Comparison of ENCODE assay signal across 9 cellular contexts in the genomic region with DNA sequence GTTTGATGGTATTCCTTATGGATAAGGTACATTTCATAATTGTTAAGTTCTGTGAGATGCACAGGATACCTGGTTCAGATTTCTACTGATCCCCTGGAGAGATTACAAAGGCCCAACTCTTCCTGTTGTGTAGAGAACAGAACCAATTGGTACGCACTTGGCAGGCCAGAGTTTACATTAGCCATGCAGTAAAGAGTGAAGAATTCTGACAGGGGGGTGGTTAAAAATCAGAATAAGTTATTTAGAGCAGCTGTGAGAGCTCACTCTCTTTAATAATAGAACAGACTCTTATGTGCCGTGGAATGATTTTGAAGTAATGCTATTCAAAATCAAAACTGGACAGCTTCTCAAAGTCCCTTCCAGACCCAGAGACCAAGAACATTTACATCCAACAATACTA. TPM values are rescaled to one million over a fixed set of nuclear protein-coding genes. Genes with fewer than 3 reads are reported as not detected.
A peak's percentile ranks its signal among the peaks of the same experiment; 100 is the strongest.
DNase-seq lines count a peak whose midpoint lies in the region; FAIRE-seq and TF ChIP-seq lines count a peak whose summit lies in the region.
"Had no signal": no experiment of that assay in that cellular context is flagged by ENCODE, and none has a peak within 500 bp of the region (broad histone marks: within the 10 kb centered on the region; RNA-seq: fewer than 3 reads in every experiment).

No MANE protein-coding gene starts in this region.

- CTCF ChIA-PET in GM10248 (lab: Yijun Ruan, JAX): interaction anchor here (1.0 to 2.5 kb wide), 3 partner anchors 11 to 66 kb away, joined by 3 to 6 read pairs (median 4); no protein-coding TSS in a partner anchor

- no peak for FAIRE-seq in GM12891 (lab: Jason Lieb, UNC)

- H3K9me3 ChIP-seq in DOHH2 (ENCODE audit: control insufficient read depth, insufficient read depth, low read length) (no peaks in the 10 kb centered on the region), Loucy (ENCODE audit: insufficient read depth, low read depth, low read length) (no peaks in the 10 kb centered on the region), smooth muscle cell (replicated peaks; ENCODE audit: low read depth) (no peaks in the 10 kb centered on the region)

- peak overlapping the region; percentile 68 for H3K27ac ChIP-seq in DOHH2 (ENCODE audit: low read depth, low read length)
- H3K27ac ChIP-seq in smooth muscle cell (ENCODE audit: low read depth): no peak overlapping the region

- H3K27me3 ChIP-seq in DOHH2 (ENCODE audit: control insufficient read depth, low read length) (no peaks in the 10 kb centered on the region), Loucy (ENCODE audit: insufficient read depth, low read length, poor library complexity, severe bottlenecking) (no peaks in the 10 kb centered on the region), smooth muscle cell (ENCODE audit: low read depth) (no peaks in the 10 kb centered on the region)

- DNase-seq in cerebellar cortex (ENCODE audit: low spot score) (peak; percentile 40), pons (ENCODE audit: low spot score) (peak; percentile 31), GM10248 (ENCODE audit: extremely low spot score) (no peak), smooth muscle cell (lab: John Stamatoyannopoulos, UW; ENCODE audit: unreplicated experiment) (no peak), GM12891 (ENCODE audit: insufficient read length, low spot score) (no peak), NCI-H2196 treated with DMSO at 0.1 percent for 48 hours (lab: John Stamatoyannopoulos, UW; ENCODE audit: unreplicated experiment) (no peak)
- DNase-seq: NCI-H187 treated with DMSO at 0.1 percent for 48 hours had no signal

- POLR2A ChIA-PET in GM10248 (lab: Yijun Ruan, JAX): no interaction called here

- TF ChIP-seq POLR2A in GM12891 (IDR thresholded peaks at IDR 0.05; ENCODE audit: low read depth, low read length): no peak

- H3K9me2 ChIP-seq in DOHH2 (replicated peaks; ENCODE audit: control insufficient read depth, low read length): no peaks in the 10 kb centered on the region
- H3K9me2 ChIP-seq in Loucy (replicated peaks; ENCODE audit: low read depth, low read length): no peaks in the 10 kb centered on the region

- H4K20me1 ChIP-seq in DOHH2 (ENCODE audit: control insufficient read depth, insufficient read depth, low read depth, low read length) (peaks cover 13% of the 10 kb centered on the region), Loucy (ENCODE audit: insufficient read depth, low read length, poor library complexity, severe bottlenecking) (peaks cover 84% of the 10 kb centered on the region), smooth muscle cell (ENCODE audit: low read depth) (peaks cover 73% of the 10 kb centered on the region)

- WGBS in smooth muscle cell (ENCODE audit: low lambda C conversion rate): 87% methylated on average over 2 of the region's 2 CpGs

- H3K36me3 ChIP-seq in DOHH2 (ENCODE audit: control insufficient read depth, low read length): peaks cover 26% of the 10 kb centered on the region
- H3K36me3 ChIP-seq in Loucy (ENCODE audit: insufficient read depth, low read length): 0 out of 2 replicates have a peak, but pooled peaks cover 4% of the 10 kb centered on the region
- H3K36me3 ChIP-seq in smooth muscle cell (ENCODE audit: low read depth): no peaks in the 10 kb centered on the region

- peaks cover 99% of the 10 kb centered on the region for H3K79me2 ChIP-seq in DOHH2 (ENCODE audit: control insufficient read depth, low read length)
- H3K79me2 ChIP-seq in Loucy (ENCODE audit: insufficient read depth, low read length): peaks cover 98% of the 10 kb centered on the region
- peaks cover 75% of the 10 kb centered on the region for H3K79me2 ChIP-seq in smooth muscle cell (ENCODE audit: low read depth)

- H3F3A ChIP-seq in DOHH2 (ENCODE audit: control insufficient read depth, insufficient read depth) (peaks cover 11% of the 10 kb centered on the region), Loucy (ENCODE audit: low read depth) (no peaks in the 10 kb centered on the region), smooth muscle cell (ENCODE audit: low read depth) (no peaks in the 10 kb centered on the region)

- peaks cover 54% of the 10 kb centered on the region for H3K4me1 ChIP-seq in DOHH2 (ENCODE audit: control insufficient read depth, low read length)
- peaks cover 59% of the 10 kb centered on the region for H3K4me1 ChIP-seq in Loucy (ENCODE audit: insufficient read depth, low read length, poor library complexity, severe bottlenecking)
- H3K4me1 ChIP-seq in smooth muscle cell (ENCODE audit: low read depth): peaks cover 22% of the 10 kb centered on the region

- H3K4me2 ChIP-seq in DOHH2 (ENCODE audit: low read length): peak overlapping the region; percentile 98
- H3K4me2 ChIP-seq in Loucy (ENCODE audit: low read depth, low read length, poor library complexity, severe bottlenecking): peak overlapping the region; percentile 95
- no peak overlapping the region for H3K4me2 ChIP-seq in smooth muscle cell

- H3K9ac ChIP-seq in Loucy (ENCODE audit: low read depth, low read length, poor library complexity, severe bottlenecking) (peak overlapping the region; percentile 92), smooth muscle cell (ENCODE audit: low read depth) (no peak overlapping the region)

- no peak for TF ChIP-seq CTCF in DOHH2 (IDR thresholded peaks at IDR 0.05; ENCODE audit: low read depth, low read length, poor library complexity, severe bottlenecking)
- no peak for TF ChIP-seq CTCF in Loucy (conservative IDR thresholded peaks at IDR 0.05; ENCODE audit: low read length)
- no peak for TF ChIP-seq CTCF in GM10248 (IDR thresholded peaks at IDR 0.05; ENCODE audit: control extremely low read depth, extremely low read depth, low read depth, missing control alignments)
- no peak for TF ChIP-seq CTCF in smooth muscle cell (IDR thresholded peaks at IDR 0.05; ENCODE audit: borderline replicate concordance, insufficient read depth, poor library complexity, severe bottlenecking)

- H2AFZ ChIP-seq in Loucy (ENCODE audit: low read length): no peak overlapping the region
- H2AFZ ChIP-seq in smooth muscle cell (ENCODE audit: low read depth): no peak overlapping the region

- peak overlapping the region; percentile 95 for H3K4me3 ChIP-seq in DOHH2 (ENCODE audit: low read length)
- H3K4me3 ChIP-seq in Loucy (ENCODE audit: low read length, poor library complexity, severe bottlenecking): peak overlapping the region; percentile 96
- H3K4me3 ChIP-seq in smooth muscle cell: no peak overlapping the region

TF ChIP-seq in GM12891, 5 proteins besides CTCF, POLR2A, EP300 and RAD21:
- TF ChIP-seq SPI1 (IDR thresholded peaks at IDR 0.05; ENCODE audit: low read depth, low read length): no peak
- TF ChIP-seq POLR2AphosphoS5 (IDR thresholded peaks at IDR 0.05; ENCODE audit: low read depth, low read length): no peak
- no peak for TF ChIP-seq PAX5 (IDR thresholded peaks at IDR 0.05; ENCODE audit: insufficient read depth, low read length, severe bottlenecking)
- no peak for TF ChIP-seq TAF1 (IDR thresholded peaks at IDR 0.05; ENCODE audit: low read depth, low read length)
- no peak for TF ChIP-seq POU2F2 (IDR thresholded peaks at IDR 0.05; ENCODE audit: low read depth, low read length)

RNA-seq across cellular contexts. Expression of gene USP24, which starts 4.2 kb away (rescaled TPM):
- 24.2 and 25.9 TPM in 2 replicates for total RNA-seq in smooth muscle cell
- 3.6 and 5.7 TPM in 2 replicates for polyA plus RNA-seq in smooth muscle cell
- 12.9 TPM for polyA plus RNA-seq in GM12891 (2012; ENCODE audit: low read depth, missing spikeins)

Comparison
In these comparisons a context has a peak if more than half of its experiments do, and no peak if none do; other contexts are left out.
1. DNase-seq: peak in cerebellar cortex (single experiment) and pons (single experiment); none in GM10248 (single experiment), smooth muscle cell (single experiment), GM12891 (single experiment) and NCI-H2196 treated with DMSO at 0.1 percent for 48 hours (single experiment).